Comparison of ENCODE assay signal across 1 cellular context in the genomic region with DNA sequence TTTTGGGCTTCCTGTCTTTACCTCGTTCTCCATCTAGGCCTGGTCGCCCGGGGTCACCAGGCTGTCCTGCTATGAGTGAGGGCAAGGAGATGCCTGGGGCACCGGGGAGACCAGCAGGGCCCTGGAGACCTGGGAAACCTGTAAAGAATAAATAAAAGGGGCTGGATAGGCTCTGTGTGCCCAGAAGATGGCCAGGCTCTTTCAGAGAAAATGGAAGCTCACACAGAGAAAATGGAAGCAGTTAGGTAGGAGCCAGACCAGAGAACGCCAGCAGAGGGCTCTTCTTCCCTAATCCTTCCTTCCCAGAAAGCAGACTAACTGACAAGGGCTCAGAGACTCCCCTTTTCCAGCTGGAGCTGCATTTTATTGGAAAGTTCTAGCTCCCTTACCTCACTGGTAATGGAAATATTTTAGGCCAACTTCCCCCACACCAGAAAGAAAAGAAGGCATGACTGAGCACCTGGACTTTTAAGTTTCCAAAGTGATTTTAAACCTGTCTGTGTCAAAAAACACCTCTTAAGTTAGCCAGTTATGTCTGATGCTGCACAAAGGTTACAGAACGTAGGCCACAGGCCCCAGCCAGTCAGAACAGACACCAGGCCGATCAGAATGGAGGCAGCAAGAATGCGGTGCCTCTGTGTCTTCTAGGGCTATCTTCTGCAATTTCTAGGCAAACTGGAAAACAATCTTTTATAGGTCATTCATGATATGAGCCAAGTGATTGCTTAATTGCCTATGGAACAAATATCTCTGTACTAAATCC.
A peak's percentile ranks its signal among the peaks of the same experiment; 100 is the strongest.
TF ChIP-seq lines count a peak whose summit lies in the region.

No MANE protein-coding gene starts in this region.

TF ChIP-seq in H1, 55 proteins besides CTCF, POLR2A, EP300 and RAD21:
- TF ChIP-seq YY1 (IDR thresholded peaks at IDR 0.05; ENCODE audit: low read depth, low read length) (peak; percentile 92), RFX5 (IDR thresholded peaks at IDR 0.05; ENCODE audit: borderline replicate concordance, low read depth, low read length) (no peak)
